In genomic region chr1:197614916-197615692, GRCh38 we compare ENCODE assay signal across 9 cellular contexts.
DNase-seq lines count a peak whose midpoint lies in the region; ATAC-seq, FAIRE-seq and TF ChIP-seq lines count a peak whose summit lies in the region.
"Had no signal": no experiment of that assay in that cellular context is flagged by ENCODE, and none has a peak within 500 bp of the region (broad histone marks: within the 10 kb centered on the region; RNA-seq: fewer than 3 reads in every experiment).

No MANE protein-coding gene starts in this region.

- H3K4me1 ChIP-seq in Caco-2 (no peaks in the 10 kb centered on the region; the same call in 1 of the 2 replicates), NT2/D1 (ENCODE audit: insufficient read depth, insufficient read length) (no peaks in the 10 kb centered on the region), K562 (replicated peaks in 1 of 2; ENCODE audit: control insufficient read depth in 2 of 2, insufficient read depth in 2 of 2, low read length in 2 of 2) (no peaks in the 10 kb centered on the region), thyroid gland (no peaks in the 10 kb centered on the region)

- in situ Hi-C loops in K562 (cut with MboI) = no loop called here

- TF ChIP-seq CTCF in Caco-2 (IDR thresholded peaks at IDR 0.05; ENCODE audit: insufficient read depth in 1 of 2, low read depth in 1 of 2, low read length in 1 of 2, severe bottlenecking in 1 of 2, unreplicated experiment in 1 of 2) (peak; percentile 56 to 77), K562 (IDR thresholded peaks at IDR 0.05 in 2 of 3, conservative IDR thresholded peaks at IDR 0.05 in 1 of 3; ENCODE audit: insufficient read depth in 2 of 3, low read depth in 1 of 3, low read length in 3 of 3) (peak; percentile 63 to 74 (median 67)), thyroid gland (IDR thresholded peaks at IDR 0.05) (peak in 5 of 6 experiments; percentile 20 to 63 (median 49))

- H3K9ac ChIP-seq in NT2/D1 (ENCODE audit: insufficient read length, low read depth) = no peak overlapping the region
- H3K9ac ChIP-seq in K562 (ENCODE audit: insufficient read depth in 1 of 2, low read depth in 2 of 2, low read length in 2 of 2) = no peak overlapping the region

- intact Hi-C loops in Caco-2 (cut with micrococcal nuclease; ENCODE audit: unreplicated experiment) (loop anchor here (1.0 to 5.0 kb wide), 7 partner anchors 78 to 1072 kb away; no protein-coding TSS in a partner anchor), K562 (cut with micrococcal nuclease) (loop anchor here (1.0 to 5.0 kb wide), 6 partner anchors 77 to 850 kb away; no protein-coding TSS in a partner anchor), thyroid gland (cut with DNase I) (loop anchor here (10.0 kb wide), 1 partner anchor 260 kb away; no protein-coding TSS in a partner anchor)

- TF ChIP-seq POLR2A in K562 (conservative IDR thresholded peaks at IDR 0.05) = no peak
- no peak for TF ChIP-seq POLR2A in thyroid gland (IDR thresholded peaks at IDR 0.05)

- H3K36me3 ChIP-seq in Caco-2 (ENCODE audit: control insufficient read depth, insufficient read depth, low read length) (no peaks in the 10 kb centered on the region), NT2/D1 (ENCODE audit: insufficient read depth, insufficient read length, low read length) (no peaks in the 10 kb centered on the region), K562 (ENCODE audit: control insufficient read depth, insufficient read depth, low read length) (no peaks in the 10 kb centered on the region), thyroid gland (no peaks in the 10 kb centered on the region)

- no TSS peak for BruUV-seq in Caco-2 (replicated peaks; lab: Mats Ljungman, UMichigan)
- BruUV-seq in K562 (replicated peaks; lab: Mats Ljungman, UMichigan) = no TSS peak

- TF ChIP-seq RAD21 in K562 (CRISPR knock-in tag; conservative IDR thresholded peaks at IDR 0.05 in 1 of 2, IDR thresholded peaks at IDR 0.05 in 1 of 2) = peak; percentile 85 to 88

- H2AFZ ChIP-seq in K562 (ENCODE audit: low read depth, low read length) = no peak overlapping the region

- DNase-seq in Caco-2 = peak; percentile 36 to 44
- peak; percentile 56 for DNase-seq in NT2/D1 (ENCODE audit: low read depth, low spot score)
- DNase-seq in K562 (ENCODE audit: extremely low read depth in 1 of 4, low spot score in 3 of 4) = peak in 2 of 4 experiments; percentile 18 to 62
- peak; percentile 42 for DNase-seq in kidney glomerular epithelial cell (lab: John Stamatoyannopoulos, UW)
- DNase-seq in thyroid gland = peak; percentile 17 to 18
- DNase-seq in NCI-H128 (lab: John Stamatoyannopoulos, UW; ENCODE audit: unreplicated experiment) = no peak

- POLR2A ChIA-PET in Caco-2 (lab: Charles Lee) = no interaction called here
- POLR2A ChIA-PET in K562 (lab: Yijun Ruan, JAX) = interaction anchor here (0.6 to 1.2 kb wide), 3 partner anchors 20 to 287 kb away, joined by 3 to 4 read pairs (median 3); partner anchors contain the start of gene C1orf53

- H3K9me3 Mint-ChIP-seq in Caco-2 (ENCODE audit: unreplicated experiment) = no peaks in the 10 kb centered on the region
- H3K9me3 Mint-ChIP-seq: T-helper 1 cell treated with Interleukin-12 subunit alpha and Interleukin-12 subunit beta and Interleukin-4 antibody, amounts not matched to agents 30 μg/mL and 1 μg/mL, for 36 hours had no signal

- H3K9me1 ChIP-seq in K562 (ENCODE audit: control insufficient read depth, insufficient read depth, low read length) = no peaks in the 10 kb centered on the region

- no peaks in the 10 kb centered on the region for H3K27me3 Mint-ChIP-seq in Caco-2 (ENCODE audit: insufficient read depth, unreplicated experiment)

- H3K4me3 ChIP-seq in Caco-2 (ENCODE audit: low read depth, low read length) (no peak overlapping the region), NT2/D1 (ENCODE audit: insufficient read length, low read depth) (no peak overlapping the region), K562 (no peak overlapping the region), thyroid gland (replicated peaks in 1 of 3) (no peak overlapping the region)

- H3K4me3 Mint-ChIP-seq in Caco-2 (ENCODE audit: unreplicated experiment) = no peak overlapping the region
- H3K4me3 Mint-ChIP-seq: T-helper 1 cell treated with Interleukin-12 subunit alpha and Interleukin-12 subunit beta and Interleukin-4 antibody, amounts not matched to agents 30 μg/mL and 1 μg/mL, for 36 hours had no signal

- H4K20me1 ChIP-seq in K562 (replicated peaks; ENCODE audit: control insufficient read depth, insufficient read depth, low read length) = no peaks in the 10 kb centered on the region

- no peak for TF ChIP-seq EP300 in K562 (IDR thresholded peaks at IDR 0.05; ENCODE audit: low read length)

- H3K27ac ChIP-seq in K562 (ENCODE audit: extremely low read depth, low read depth, low read length) (no peak overlapping the region), thyroid gland (no peak overlapping the region)

- H3K9me3 ChIP-seq in Caco-2 (no peaks in the 10 kb centered on the region), NT2/D1 (ENCODE audit: insufficient read depth, low read length) (no peaks in the 10 kb centered on the region), K562 (replicated peaks; ENCODE audit: control insufficient read depth, insufficient read depth, low read depth, low read length) (no peaks in the 10 kb centered on the region), thyroid gland (no peaks in the 10 kb centered on the region)

- CTCF ChIA-PET in Caco-2 (lab: Charles Lee) = interaction anchor here (0.6 to 1.0 kb wide), 6 partner anchors 25 to 301 kb away, joined by 3 to 8 read pairs (median 4); partner anchors contain the start of gene C1orf53
- CTCF ChIA-PET in K562 (lab: Yijun Ruan, JAX; ENCODE audit: low intra/inter-chr PET ratio) = interaction anchor here (0.6 to 2.0 kb wide), 3 partner anchors 254 to 539 kb away, joined by 3 to 12 read pairs (median 4); no protein-coding TSS in a partner anchor

- H3K79me2 ChIP-seq in K562 (ENCODE audit: control insufficient read depth, insufficient read depth, low read length) = no peaks in the 10 kb centered on the region

- H3K27me3 ChIP-seq in Caco-2 (replicated peaks; ENCODE audit: control insufficient read depth, insufficient read depth, low read length) (no peaks in the 10 kb centered on the region), NT2/D1 (ENCODE audit: insufficient read depth, insufficient read length) (no peaks in the 10 kb centered on the region), K562 (ENCODE audit: control insufficient read depth in 2 of 2, insufficient read depth in 2 of 2, low read length in 2 of 2) (no peaks in the 10 kb centered on the region), thyroid gland (no peaks in the 10 kb centered on the region)

- H3K36me3 Mint-ChIP-seq in Caco-2 (ENCODE audit: insufficient read depth, unreplicated experiment) = no peaks in the 10 kb centered on the region

- ATAC-seq in GM18867 (IDR thresholded peaks at IDR 0.05; ENCODE audit: unreplicated experiment) (peak; percentile 85), HG03354 (IDR thresholded peaks at IDR 0.05; ENCODE audit: poor library complexity, severe bottlenecking, unreplicated experiment) (peak; percentile 87), K562 (peak; percentile 95)

- no peak overlapping the region for H3K4me2 ChIP-seq in K562 (ENCODE audit: insufficient read depth, low read length)

- 35% methylated on average over 3 of the region's 3 CpGs for WGBS in K562 (ENCODE audit: insufficient coverage, low coverage, missing lambda C conversion rate)
- WGBS in thyroid gland, 2 donors = 44 to 51% methylated on average over 3 of the region's 3 CpGs

- FAIRE-seq in K562 (lab: Jason Lieb, UNC) = peak; percentile 77

- no peak overlapping the region for H3K27ac Mint-ChIP-seq in Caco-2 (ENCODE audit: unreplicated experiment)
- H3K27ac Mint-ChIP-seq: T-helper 1 cell treated with Interleukin-12 subunit alpha and Interleukin-12 subunit beta and Interleukin-4 antibody, amounts not matched to agents 30 μg/mL and 1 μg/mL, for 36 hours had no signal

- H3K4me1 Mint-ChIP-seq in Caco-2 (ENCODE audit: low read depth, unreplicated experiment) = no peaks in the 10 kb centered on the region

TF ChIP-seq in K562, 482 proteins besides CTCF, POLR2A, EP300 and RAD21:
- TF ChIP-seq ZNF24 (IDR thresholded peaks at IDR 0.05) (peak; percentile 71), PRMT5 (CRISPR knock-in tag; IDR thresholded peaks at IDR 0.05) (no peak), RB1 (IDR thresholded peaks at IDR 0.05; ENCODE audit: low read depth) (no peak), ILF3 (IDR thresholded peaks at IDR 0.05; ENCODE audit: borderline replicate concordance) (no peak), DEAF1 (CRISPR knock-in tag; IDR thresholded peaks at IDR 0.05) (peak; percentile 84), SMC3 (conservative IDR thresholded peaks at IDR 0.05; ENCODE audit: insufficient read depth, low read depth, low read length) (peak; percentile 72), FOXA3 (CRISPR knock-in tag; conservative IDR thresholded peaks at IDR 0.05 in 1 of 2, IDR thresholded peaks at IDR 0.05 in 1 of 2) (no peak)
